13 cellular contexts compared by ENCODE assay signal in the genomic region with DNA sequence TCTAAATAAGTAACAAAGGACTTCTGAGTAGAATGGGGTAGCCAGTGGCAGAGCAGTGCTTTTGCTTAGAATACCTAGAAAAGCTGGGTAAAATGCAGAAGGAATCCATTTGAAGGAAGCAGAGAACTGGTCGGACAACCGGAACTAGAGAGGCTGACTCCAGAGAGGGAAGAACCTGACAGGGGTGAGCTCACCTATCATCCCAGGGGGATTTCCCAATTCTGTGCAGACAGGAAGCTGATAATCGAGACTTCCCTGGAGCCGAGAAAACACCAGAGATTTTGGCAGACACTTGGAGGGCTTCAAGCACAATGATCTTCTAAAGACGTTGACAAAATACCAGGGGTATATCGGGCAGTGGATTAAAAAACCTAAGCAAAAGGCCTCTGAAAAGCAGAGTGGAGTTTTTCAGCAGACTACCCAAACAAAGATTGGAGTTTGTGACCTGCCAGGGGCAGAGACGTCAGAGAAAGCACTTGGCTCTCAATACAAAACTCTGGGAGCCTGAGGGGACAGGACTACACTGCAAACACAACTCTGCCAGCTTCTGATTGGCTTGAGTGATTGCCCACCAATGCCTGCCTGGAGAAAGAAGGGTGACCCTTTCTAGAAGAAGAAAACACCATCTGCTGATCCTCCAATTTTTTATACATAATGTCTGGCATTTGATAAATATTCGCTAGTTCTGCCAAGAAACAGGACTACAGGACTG.
DNase-seq lines count a peak whose midpoint lies in the region; ATAC-seq and TF ChIP-seq lines count a peak whose summit lies in the region.
"Had no signal": no experiment of that assay in that cellular context is flagged by ENCODE, and none has a peak within 500 bp of the region (broad histone marks: within the 10 kb centered on the region; RNA-seq: fewer than 3 reads in every experiment).

No MANE protein-coding gene starts in this region.

- no peaks in the 10 kb centered on the region for H3K9me3 Mint-ChIP-seq in MCF 10A (ENCODE audit: unreplicated experiment)
- no peaks in the 10 kb centered on the region for H3K9me3 Mint-ChIP-seq in mesothelial cell of epicardium
- no peaks in the 10 kb centered on the region for H3K9me3 Mint-ChIP-seq in activated naive CD4-positive, alpha-beta T cell treated with anti-CD3 and anti-CD28 coated beads for 36 hours
- H3K9me3 Mint-ChIP-seq: activated B cell treated with CpG ODN at 0.5 μM for 24 hours; CD8-positive, alpha-beta T cell had no signal

- TF ChIP-seq POLR2A in breast epithelium (IDR thresholded peaks at IDR 0.05) = no peak

- H3K4me3 Mint-ChIP-seq in MCF 10A (ENCODE audit: unreplicated experiment) (no peak overlapping the region), mesothelial cell of epicardium (no peak overlapping the region)
- no peak overlapping the region for H3K4me3 Mint-ChIP-seq in activated naive CD4-positive, alpha-beta T cell treated with anti-CD3 and anti-CD28 coated beads for 36 hours
- H3K4me3 Mint-ChIP-seq: activated B cell treated with CpG ODN at 0.5 μM for 24 hours; CD8-positive, alpha-beta T cell had no signal

- no peaks in the 10 kb centered on the region for H3K27me3 ChIP-seq in breast epithelium
- H3K27me3 ChIP-seq: upper lobe of right lung had no signal

- CTCF ChIA-PET in MCF 10A (lab: Yijun Ruan, JAX) = interaction anchor here (1.1 to 5.4 kb wide), 3 partner anchors 15 to 56 kb away, joined by 3 to 28 read pairs (median 5); no protein-coding TSS in a partner anchor
- CTCF ChIA-PET in activated naive CD4-positive, alpha-beta T cell treated with anti-CD3 and anti-CD28 coated beads for 36 hours (lab: Charles Lee) = interaction anchor here (0.5 to 1.1 kb wide), 2 partner anchors 17 to 60 kb away, joined by 3 read pairs; no protein-coding TSS in a partner anchor

- H3K27ac ChIP-seq in breast epithelium = peak overlapping the region in 1 of 2 donors; percentile 48
- H3K27ac ChIP-seq: upper lobe of right lung had no signal

- no peaks in the 10 kb centered on the region for H3K9me3 ChIP-seq in breast epithelium
- H3K9me3 ChIP-seq: upper lobe of right lung had no signal

- DNase-seq in MCF 10A (ENCODE audit: unreplicated experiment) (peak; percentile 38), breast epithelium (ENCODE audit: low spot score in 2 of 2) (no peak), mesothelial cell of epicardium (ENCODE audit: low spot score in 2 of 2, unreplicated experiment in 2 of 2) (no peak)
- DNase-seq in activated naive CD4-positive, alpha-beta T cell treated with anti-CD3 and anti-CD28 coated beads for 36 hours = no peak
- DNase-seq: activated B cell treated with CpG ODN at 0.5 μM for 24 hours; CD8-positive, alpha-beta T cell; NCI-H2107; stimulated activated CD8-positive, alpha-beta memory T cell treated with anti-CD3 and anti-CD28 coated beads, Interleukin-4, amount 100 ng/mL, for 48 hours; upper lobe of right lung had no signal

- intact Hi-C loops in MCF 10A (cut with micrococcal nuclease) = no loop called here
- intact Hi-C loops in breast epithelium (cut with DNase I; ENCODE audit: low total_unique reads) = no loop called here
- intact Hi-C loops in activated naive CD4-positive, alpha-beta T cell treated with anti-CD3 and anti-CD28 coated beads for 36 hours (cut with micrococcal nuclease) = no loop called here

- POLR2A ChIA-PET in MCF 10A (lab: Yijun Ruan, JAX) = no interaction called here

- ATAC-seq in esophagus mucosa (peak; percentile 35), HG03354 (IDR thresholded peaks at IDR 0.05; ENCODE audit: poor library complexity, severe bottlenecking, unreplicated experiment) (no peak), GM18520 (IDR thresholded peaks at IDR 0.05; ENCODE audit: unreplicated experiment) (no peak), HG03571 (IDR thresholded peaks at IDR 0.05; ENCODE audit: unreplicated experiment) (no peak)
- ATAC-seq: CD8-positive, alpha-beta T cell; upper lobe of right lung had no signal

- no peak overlapping the region for H3K27ac Mint-ChIP-seq in MCF 10A (ENCODE audit: low read depth, unreplicated experiment)
- peak overlapping the region; percentile 22 for H3K27ac Mint-ChIP-seq in mesothelial cell of epicardium
- no peak overlapping the region for H3K27ac Mint-ChIP-seq in activated naive CD4-positive, alpha-beta T cell treated with anti-CD3 and anti-CD28 coated beads for 36 hours
- H3K27ac Mint-ChIP-seq: activated B cell treated with CpG ODN at 0.5 μM for 24 hours; CD8-positive, alpha-beta T cell had no signal

- H3K36me3 ChIP-seq in breast epithelium = no peaks in the 10 kb centered on the region
- H3K36me3 ChIP-seq: upper lobe of right lung had no signal

- H3K4me3 ChIP-seq in breast epithelium = no peak overlapping the region
- H3K4me3 ChIP-seq: upper lobe of right lung had no signal

- H3K27me3 Mint-ChIP-seq in MCF 10A (ENCODE audit: insufficient read depth, unreplicated experiment) (no peaks in the 10 kb centered on the region), mesothelial cell of epicardium (ENCODE audit: low read depth) (peaks cover 1% of the 10 kb centered on the region)
- no peaks in the 10 kb centered on the region for H3K27me3 Mint-ChIP-seq in activated naive CD4-positive, alpha-beta T cell treated with anti-CD3 and anti-CD28 coated beads for 36 hours (ENCODE audit: low read depth)
- H3K27me3 Mint-ChIP-seq: activated B cell treated with CpG ODN at 0.5 μM for 24 hours had no signal

- TF ChIP-seq CTCF in MCF 10A (IDR thresholded peaks at IDR 0.05; ENCODE audit: unreplicated experiment) = no peak
- no peak for TF ChIP-seq CTCF in breast epithelium (IDR thresholded peaks at IDR 0.05)
- TF ChIP-seq CTCF in mesothelial cell of epicardium (IDR thresholded peaks at IDR 0.05; ENCODE audit: unreplicated experiment) = no peak

- no peaks in the 10 kb centered on the region for H3K4me1 ChIP-seq in breast epithelium
- H3K4me1 ChIP-seq: upper lobe of right lung had no signal

- no TSS peak for BruUV-seq in MCF 10A (replicated peaks; lab: Mats Ljungman, UMichigan)

- peaks cover 11% of the 10 kb centered on the region for H3K4me1 Mint-ChIP-seq in MCF 10A (ENCODE audit: insufficient read depth, unreplicated experiment)
- peaks cover 5% of the 10 kb centered on the region for H3K4me1 Mint-ChIP-seq in mesothelial cell of epicardium
- H3K4me1 Mint-ChIP-seq in activated naive CD4-positive, alpha-beta T cell treated with anti-CD3 and anti-CD28 coated beads for 36 hours (ENCODE audit: low read depth) = peaks cover 2% of the 10 kb centered on the region
- H3K4me1 Mint-ChIP-seq: activated B cell treated with CpG ODN at 0.5 μM for 24 hours had no signal

- H3K36me3 Mint-ChIP-seq in MCF 10A (ENCODE audit: insufficient read depth, unreplicated experiment) (no peaks in the 10 kb centered on the region), mesothelial cell of epicardium (no peaks in the 10 kb centered on the region)
- H3K36me3 Mint-ChIP-seq in activated naive CD4-positive, alpha-beta T cell treated with anti-CD3 and anti-CD28 coated beads for 36 hours (ENCODE audit: low read depth) = no peaks in the 10 kb centered on the region
